ENCODE assay signal across 8 cellular contexts in the genomic region with DNA sequence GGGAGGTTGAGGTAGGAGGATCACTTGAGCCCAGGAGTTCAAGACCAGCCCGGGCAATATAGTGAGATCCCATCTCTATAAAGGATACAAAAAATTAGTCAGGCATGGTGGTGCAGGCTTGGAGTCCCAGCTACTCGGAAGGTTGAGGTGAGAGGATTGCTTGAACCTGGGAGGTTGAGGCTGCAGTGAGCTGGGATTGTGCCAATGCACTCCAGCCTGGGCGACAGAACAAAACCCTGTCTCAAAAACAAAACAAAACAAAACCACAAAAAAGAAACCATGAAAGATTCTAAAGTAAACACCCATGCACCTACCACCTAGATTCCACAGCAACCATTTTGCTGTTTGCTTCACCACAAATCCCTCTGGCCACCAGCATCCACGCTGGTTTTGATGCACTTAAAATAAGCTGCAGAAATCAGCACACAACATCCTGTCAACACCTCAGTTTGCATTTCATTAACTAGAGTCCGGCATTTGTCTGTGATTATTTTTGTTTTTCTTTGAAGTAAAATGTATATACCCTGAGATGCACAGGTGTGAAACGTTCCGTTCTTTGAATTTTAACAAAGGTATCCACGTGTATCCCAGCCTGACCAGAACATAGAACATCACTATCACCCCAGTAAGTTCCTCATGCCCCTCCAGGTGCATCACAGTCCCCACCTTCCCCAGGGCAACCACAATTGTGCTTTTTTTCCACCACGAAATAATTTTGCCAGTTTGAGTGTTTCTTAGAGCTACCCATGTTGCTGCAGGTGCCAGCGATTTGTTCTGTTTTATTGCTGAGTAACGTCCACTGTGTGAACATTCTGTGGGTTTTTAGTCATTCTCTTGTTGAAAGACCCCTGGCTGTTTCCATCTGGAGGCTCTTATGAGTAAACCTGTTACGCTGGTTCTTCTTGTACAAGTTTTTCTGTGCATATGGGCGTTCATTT.
DNase-seq lines count a peak whose midpoint lies in the region; ATAC-seq and TF ChIP-seq lines count a peak whose summit lies in the region.

No MANE protein-coding gene starts in this region.

- H3K36me3 ChIP-seq in iPS-20b (ENCODE audit: insufficient read depth, low read depth, low read length) (no peaks in the 10 kb centered on the region), transverse colon (no peaks in the 10 kb centered on the region)

- no peak for TF ChIP-seq EP300 in transverse colon (IDR thresholded peaks at IDR 0.05; ENCODE audit: low read depth)

- DNase-seq in activated naive CD4-positive, alpha-beta T cell treated with anti-CD3 and anti-CD28 coated beads for 36 hours, result peak; percentile 17
- no peak for DNase-seq in activated naive CD4-positive, alpha-beta T cell (lab: John Stamatoyannopoulos, UW)
- peak; percentile 67 for DNase-seq in activated CD8-positive, alpha-beta T cell treated with anti-CD3 and anti-CD28 coated beads, Interleukin-2, amount 10 ng/mL, durations not matched to agents 7 days and 5 days
- peak; percentile 26 for DNase-seq in transverse colon
- DNase-seq in NCI-H1092 (lab: John Stamatoyannopoulos, UW), result no peak

- H3K4me1 ChIP-seq in iPS-20b (ENCODE audit: insufficient read depth, low read length), result no peaks in the 10 kb centered on the region; the same call in 1 of the 2 replicates
- H3K4me1 ChIP-seq in transverse colon, result peaks cover 0 to 37% (median 32%) of the 10 kb centered on the region in 4 donors

- TF ChIP-seq POLR2A in transverse colon (IDR thresholded peaks at IDR 0.05), result no peak

- H3K4me3 Mint-ChIP-seq in activated naive CD4-positive, alpha-beta T cell treated with anti-CD3 and anti-CD28 coated beads for 36 hours, result peak overlapping the region; percentile 70
- peak overlapping the region; percentile 76 for H3K4me3 Mint-ChIP-seq in activated CD8-positive, alpha-beta T cell treated with anti-CD3 and anti-CD28 coated beads, Interleukin-2, amount 10 ng/mL, durations not matched to agents 7 days and 5 days

- H3K36me3 Mint-ChIP-seq in activated naive CD4-positive, alpha-beta T cell treated with anti-CD3 and anti-CD28 coated beads for 36 hours (ENCODE audit: low read depth), result no peaks in the 10 kb centered on the region
- H3K36me3 Mint-ChIP-seq in activated CD8-positive, alpha-beta T cell treated with anti-CD3 and anti-CD28 coated beads, Interleukin-2, amount 10 ng/mL, durations not matched to agents 7 days and 5 days (ENCODE audit: low read depth), result peaks cover 16% of the 10 kb centered on the region

- H3K27ac ChIP-seq in iPS-20b (ENCODE audit: low read length), result no peak overlapping the region
- H3K27ac ChIP-seq in transverse colon, result peak overlapping the region; percentile 59 to 81 (median 73)

- H3K27me3 Mint-ChIP-seq in activated naive CD4-positive, alpha-beta T cell treated with anti-CD3 and anti-CD28 coated beads for 36 hours (ENCODE audit: low read depth), result no peaks in the 10 kb centered on the region
- peaks cover 2% of the 10 kb centered on the region for H3K27me3 Mint-ChIP-seq in activated CD8-positive, alpha-beta T cell treated with anti-CD3 and anti-CD28 coated beads, Interleukin-2, amount 10 ng/mL, durations not matched to agents 7 days and 5 days (ENCODE audit: low read depth)

- peak; percentile 47 for ATAC-seq in activated CD8-positive, alpha-beta T cell treated with anti-CD3 and anti-CD28 coated beads, Interleukin-2, amount 10 ng/mL, durations not matched to agents 7 days and 5 days
- no peak for ATAC-seq in HG02678 (IDR thresholded peaks at IDR 0.05; ENCODE audit: unreplicated experiment)
- no peak for ATAC-seq in HG02610 (IDR thresholded peaks at IDR 0.05; ENCODE audit: unreplicated experiment)

- peaks cover 5% of the 10 kb centered on the region for H3K9me3 Mint-ChIP-seq in activated naive CD4-positive, alpha-beta T cell treated with anti-CD3 and anti-CD28 coated beads for 36 hours
- H3K9me3 Mint-ChIP-seq in activated CD8-positive, alpha-beta T cell treated with anti-CD3 and anti-CD28 coated beads, Interleukin-2, amount 10 ng/mL, durations not matched to agents 7 days and 5 days (ENCODE audit: insufficient read depth), result peaks cover 17% of the 10 kb centered on the region

- CTCF ChIA-PET in activated naive CD4-positive, alpha-beta T cell treated with anti-CD3 and anti-CD28 coated beads for 36 hours (lab: Charles Lee), result interaction anchor here (0.6 to 4.2 kb wide), 18 partner anchors 8 to 196 kb away, joined by 3 to 30 read pairs (median 6); no protein-coding TSS in a partner anchor
- CTCF ChIA-PET in activated CD8-positive, alpha-beta T cell treated with anti-CD3 and anti-CD28 coated beads, Interleukin-2, amount 10 ng/mL, durations not matched to agents 7 days and 5 days (lab: Charles Lee), result interaction anchor here (0.6 to 4.0 kb wide), 36 partner anchors 9 to 372 kb away, joined by 3 to 59 read pairs (median 6); no protein-coding TSS in a partner anchor

- H3K27me3 ChIP-seq in iPS-20b (ENCODE audit: insufficient read depth, low read length) (no peaks in the 10 kb centered on the region), transverse colon (no peaks in the 10 kb centered on the region)

- POLR2A ChIA-PET in activated CD8-positive, alpha-beta T cell treated with anti-CD3 and anti-CD28 coated beads, Interleukin-2, amount 10 ng/mL, durations not matched to agents 7 days and 5 days (lab: Charles Lee), result interaction anchor here (0.5 to 2.9 kb wide), 12 partner anchors 40 to 798 kb away, joined by 3 to 12 read pairs (median 4); no protein-coding TSS in a partner anchor

- no peak overlapping the region for H3K4me3 ChIP-seq in iPS-20b (ENCODE audit: low read length)
- H3K4me3 ChIP-seq in transverse colon, result peak overlapping the region in 1 of 4 donors; percentile 35

- TF ChIP-seq CTCF in transverse colon (IDR thresholded peaks at IDR 0.05), result no peak

- H3K4me1 Mint-ChIP-seq in activated naive CD4-positive, alpha-beta T cell treated with anti-CD3 and anti-CD28 coated beads for 36 hours (ENCODE audit: low read depth), result peaks cover 33% of the 10 kb centered on the region
- H3K4me1 Mint-ChIP-seq in activated CD8-positive, alpha-beta T cell treated with anti-CD3 and anti-CD28 coated beads, Interleukin-2, amount 10 ng/mL, durations not matched to agents 7 days and 5 days (ENCODE audit: low read depth), result peaks cover 52% of the 10 kb centered on the region

- peak overlapping the region; percentile 9 for H3K27ac Mint-ChIP-seq in activated naive CD4-positive, alpha-beta T cell treated with anti-CD3 and anti-CD28 coated beads for 36 hours
- H3K27ac Mint-ChIP-seq in activated CD8-positive, alpha-beta T cell treated with anti-CD3 and anti-CD28 coated beads, Interleukin-2, amount 10 ng/mL, durations not matched to agents 7 days and 5 days, result peak overlapping the region; percentile 88

- peak overlapping the region; percentile 58; the same call in 1 of the 2 replicates for H3K9ac ChIP-seq in iPS-20b (ENCODE audit: low read depth, low read length)

- intact Hi-C loops in activated naive CD4-positive, alpha-beta T cell treated with anti-CD3 and anti-CD28 coated beads for 36 hours (cut with micrococcal nuclease), result loop anchor here (5.0 kb wide), 1 partner anchor 315 kb away; no protein-coding TSS in a partner anchor
- intact Hi-C loops in transverse colon (cut with DNase I; ENCODE audit: low total_unique reads), result loop anchor here (5.0 kb wide), 1 partner anchor 95 kb away; no protein-coding TSS in a partner anchor

- WGBS in transverse colon (ENCODE audit: low coverage in 1 of 2), 2 donors, result 60 to 67% methylated on average over 10 to 13 of the region's 13 CpGs

- in situ Hi-C loops in transverse colon (cut with MboI; ENCODE audit: low pct_ligation_motif_present in 1 of 4, low pct_unique_long_range_greater_than_20kb in 1 of 4, low sequenced_read_pairs in 3 of 4), result loop anchor here (5.0 to 25.0 kb wide), 6 partner anchors 92 to 165 kb away; no protein-coding TSS in a partner anchor

- H3K9me3 ChIP-seq in iPS-20b (ENCODE audit: insufficient read depth, low read depth, low read length) (peaks cover 3% of the 10 kb centered on the region; the same call in 1 of the 2 replicates), transverse colon (peaks cover 0 to 6% of the 10 kb centered on the region in 2 donors)

Comparison
In these comparisons a context has a peak if more than half of its experiments do, and no peak if none do; other contexts are left out.
1. DNase-seq: peak in activated naive CD4-positive, alpha-beta T cell treated with anti-CD3 and anti-CD28 coated beads for 36 hours (single experiment), activated CD8-positive, alpha-beta T cell treated with anti-CD3 and anti-CD28 coated beads, Interleukin-2, amount 10 ng/mL, durations not matched to agents 7 days and 5 days (single experiment) and transverse colon (single experiment); none in activated naive CD4-positive, alpha-beta T cell (0 of 4) and NCI-H1092 (single experiment).